8 cellular contexts compared by ENCODE assay signal in the genomic region with DNA sequence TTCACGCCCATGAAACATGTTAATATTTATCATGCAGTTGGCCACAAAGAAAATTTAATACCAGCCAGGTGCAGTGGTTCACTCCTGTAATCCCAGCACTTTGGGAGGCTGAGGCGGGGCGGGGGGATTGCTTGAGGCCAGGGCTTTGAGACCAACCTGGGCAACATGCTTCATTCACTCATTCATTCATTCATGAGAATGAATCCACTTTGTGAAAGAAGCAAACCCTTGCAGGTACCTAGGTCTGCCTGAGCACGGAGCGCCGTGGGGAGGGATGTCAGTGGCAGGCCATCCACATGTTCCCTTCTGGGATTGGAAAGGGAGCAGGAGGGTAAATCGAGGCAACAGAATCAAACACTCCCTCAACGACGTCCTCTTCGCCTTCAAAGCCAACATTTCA. TPM values are rescaled to one million over a fixed set of nuclear protein-coding genes. Genes with fewer than 3 reads are reported as not detected.
DNase-seq lines count a peak whose midpoint lies in the region; ATAC-seq and TF ChIP-seq lines count a peak whose summit lies in the region.

No MANE protein-coding gene starts in this region.

- no peak for TF ChIP-seq POLR2A in thyroid gland (IDR thresholded peaks at IDR 0.05)

- H3K36me3 ChIP-seq in adipocyte (ENCODE audit: control insufficient read depth, insufficient read depth, low read length, severe bottlenecking) (peaks cover 3% of the 10 kb centered on the region), thyroid gland (no peaks in the 10 kb centered on the region)

- ATAC-seq in GM18868 (IDR thresholded peaks at IDR 0.05; ENCODE audit: unreplicated experiment), result no peak

- peaks cover 79% of the 10 kb centered on the region for H3K4me1 ChIP-seq in adipocyte (ENCODE audit: control insufficient read depth, insufficient read depth, low read length)
- H3K4me1 ChIP-seq in thyroid gland, result peaks cover 74 to 85% of the 10 kb centered on the region in 2 donors

- no peak overlapping the region for H3K4me3 Mint-ChIP-seq in activated naive CD4-positive, alpha-beta T cell treated with anti-CD3 and anti-CD28 coated beads, Interleukin-2, amount 10 ng/mL, durations not matched to agents 7 days and 5 days
- no peak overlapping the region for H3K4me3 Mint-ChIP-seq in activated naive CD4-positive, alpha-beta T cell treated with anti-CD3 and anti-CD28 coated beads for 36 hours
- H3K4me3 Mint-ChIP-seq in mesothelial cell of epicardium, result no peak overlapping the region

- peak overlapping the region; percentile 13 for H3K27ac Mint-ChIP-seq in activated naive CD4-positive, alpha-beta T cell treated with anti-CD3 and anti-CD28 coated beads, Interleukin-2, amount 10 ng/mL, durations not matched to agents 7 days and 5 days
- no peak overlapping the region for H3K27ac Mint-ChIP-seq in activated naive CD4-positive, alpha-beta T cell treated with anti-CD3 and anti-CD28 coated beads for 36 hours
- peak overlapping the region; percentile 100 for H3K27ac Mint-ChIP-seq in mesothelial cell of epicardium

- intact Hi-C loops in activated naive CD4-positive, alpha-beta T cell treated with anti-CD3 and anti-CD28 coated beads for 36 hours (cut with micrococcal nuclease), result loop anchor here (5.0 kb wide), 3 partner anchors 753 to 958 kb away; partner anchors contain the start of gene ZCCHC24
- intact Hi-C loops in thyroid gland (cut with DNase I), result loop anchor here (10.0 kb wide), 1 partner anchor 46 kb away; no protein-coding TSS in a partner anchor

- TF ChIP-seq CTCF in mesothelial cell of epicardium (IDR thresholded peaks at IDR 0.05; ENCODE audit: unreplicated experiment), result no peak
- TF ChIP-seq CTCF in thyroid gland (IDR thresholded peaks at IDR 0.05), result no peak

- H3K4me3 ChIP-seq in adipocyte (ENCODE audit: low read length) (peak overlapping the region; percentile 35), thyroid gland (replicated peaks in 1 of 3) (no peak overlapping the region)

- H3K4me1 Mint-ChIP-seq in activated naive CD4-positive, alpha-beta T cell treated with anti-CD3 and anti-CD28 coated beads, Interleukin-2, amount 10 ng/mL, durations not matched to agents 7 days and 5 days, result peaks cover 71% of the 10 kb centered on the region
- H3K4me1 Mint-ChIP-seq in activated naive CD4-positive, alpha-beta T cell treated with anti-CD3 and anti-CD28 coated beads for 36 hours (ENCODE audit: low read depth), result peaks cover 65% of the 10 kb centered on the region
- peaks cover 83% of the 10 kb centered on the region for H3K4me1 Mint-ChIP-seq in mesothelial cell of epicardium

- no peaks in the 10 kb centered on the region for H3K9me3 Mint-ChIP-seq in activated naive CD4-positive, alpha-beta T cell treated with anti-CD3 and anti-CD28 coated beads, Interleukin-2, amount 10 ng/mL, durations not matched to agents 7 days and 5 days
- H3K9me3 Mint-ChIP-seq in activated naive CD4-positive, alpha-beta T cell treated with anti-CD3 and anti-CD28 coated beads for 36 hours, result no peaks in the 10 kb centered on the region
- no peaks in the 10 kb centered on the region for H3K9me3 Mint-ChIP-seq in mesothelial cell of epicardium

- no peaks in the 10 kb centered on the region for H3K27me3 ChIP-seq in adipocyte (replicated peaks; ENCODE audit: control insufficient read depth, insufficient read depth, low read length)
- H3K27me3 ChIP-seq in thyroid gland, result no peaks in the 10 kb centered on the region

- H3K36me3 Mint-ChIP-seq in activated naive CD4-positive, alpha-beta T cell treated with anti-CD3 and anti-CD28 coated beads, Interleukin-2, amount 10 ng/mL, durations not matched to agents 7 days and 5 days, result peaks cover 54% of the 10 kb centered on the region
- H3K36me3 Mint-ChIP-seq in activated naive CD4-positive, alpha-beta T cell treated with anti-CD3 and anti-CD28 coated beads for 36 hours (ENCODE audit: low read depth), result peaks cover 16% of the 10 kb centered on the region
- H3K36me3 Mint-ChIP-seq in mesothelial cell of epicardium, result no peaks in the 10 kb centered on the region

- H3K9ac ChIP-seq in adipocyte (ENCODE audit: low read length), result no peak overlapping the region

- no peaks in the 10 kb centered on the region for H3K27me3 Mint-ChIP-seq in activated naive CD4-positive, alpha-beta T cell treated with anti-CD3 and anti-CD28 coated beads, Interleukin-2, amount 10 ng/mL, durations not matched to agents 7 days and 5 days
- no peaks in the 10 kb centered on the region for H3K27me3 Mint-ChIP-seq in activated naive CD4-positive, alpha-beta T cell treated with anti-CD3 and anti-CD28 coated beads for 36 hours (ENCODE audit: low read depth)
- H3K27me3 Mint-ChIP-seq in mesothelial cell of epicardium (ENCODE audit: low read depth), result no peaks in the 10 kb centered on the region

- H3K9me3 ChIP-seq in adipocyte (ENCODE audit: control insufficient read depth, low read length) (no peaks in the 10 kb centered on the region), thyroid gland (no peaks in the 10 kb centered on the region)

- H3K27ac ChIP-seq in thyroid gland, result peak overlapping the region; percentile 41 to 80 (median 50)

- DNase-seq in activated naive CD4-positive, alpha-beta T cell treated with anti-CD3 and anti-CD28 coated beads, Interleukin-2, amount 10 ng/mL, durations not matched to agents 7 days and 5 days, result no peak
- no peak for DNase-seq in activated naive CD4-positive, alpha-beta T cell treated with anti-CD3 and anti-CD28 coated beads for 36 hours
- DNase-seq in adipocyte (ENCODE audit: low read depth) (no peak), mesothelial cell of epicardium (ENCODE audit: low spot score in 2 of 2, unreplicated experiment in 2 of 2) (no peak), thyroid gland (no peak), HuH-7.5 (ENCODE audit: low spot score) (no peak), HPDE6-E6E7 (ENCODE audit: extremely low spot score) (no peak)

- 96 to 97% methylated on average over 10 of the region's 10 CpGs for WGBS in thyroid gland, 2 donors

- CTCF ChIA-PET in activated naive CD4-positive, alpha-beta T cell treated with anti-CD3 and anti-CD28 coated beads, Interleukin-2, amount 10 ng/mL, durations not matched to agents 7 days and 5 days (lab: Charles Lee), result interaction anchor here (1.1 to 4.4 kb wide), 3 partner anchors 13 to 57 kb away, joined by 3 to 58 read pairs (median 4); no protein-coding TSS in a partner anchor
- CTCF ChIA-PET in activated naive CD4-positive, alpha-beta T cell treated with anti-CD3 and anti-CD28 coated beads for 36 hours (lab: Charles Lee), result interaction anchor here (1.5 kb wide), 1 partner anchor 13 kb away, joined by 3 read pairs; no protein-coding TSS in a partner anchor

RNA-seq across cellular contexts. Expression of gene ANXA11, which starts 4.7 kb away (rescaled TPM):
- total RNA-seq in activated naive CD4-positive, alpha-beta T cell treated with anti-CD3 and anti-CD28 coated beads for 36 hours, result 100 to 1,000 TPM; 142 TPM
- total RNA-seq in mesothelial cell of epicardium, result 215 to 238 TPM (median 226 TPM) in 3 replicates
- 100 to 1,000 TPM in 1 of 4 donors, 10 to 100 TPM in 3; 77.5 to 106 (median 90.8) TPM for total RNA-seq in thyroid gland
